In the genomic region with DNA sequence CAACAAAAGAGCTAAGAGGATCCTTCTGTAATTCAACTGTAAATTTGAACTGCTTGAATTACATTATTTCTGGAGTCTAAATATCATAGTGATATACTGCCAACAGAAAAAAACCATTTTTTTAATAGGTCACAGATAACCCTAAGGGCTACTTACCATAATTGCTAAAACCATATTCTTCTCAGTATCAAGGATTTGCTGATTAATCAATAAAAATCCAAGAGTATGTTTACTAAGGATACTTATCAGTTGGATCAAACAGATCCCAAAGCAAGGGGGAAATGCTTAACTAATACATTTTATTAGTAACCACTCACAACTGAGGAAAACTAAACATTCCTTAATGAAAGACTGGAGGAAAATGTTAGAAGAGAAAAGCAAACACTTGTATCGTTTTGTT, we compare ENCODE assay signal across 20 cellular contexts.
DNase-seq lines count a peak whose midpoint lies in the region; ATAC-seq, FAIRE-seq and TF ChIP-seq lines count a peak whose summit lies in the region.
"Had no signal": no experiment of that assay in that cellular context is flagged by ENCODE, and none has a peak within 500 bp of the region (broad histone marks: within the 10 kb centered on the region; RNA-seq: fewer than 3 reads in every experiment).

No MANE protein-coding gene starts in this region.

- H4K20me1 ChIP-seq in IMR-90 (ENCODE audit: insufficient read depth, low read length): no peaks in the 10 kb centered on the region

- no peak for ATAC-seq in activated T-cell treated with anti-CD3 and anti-CD28 coated beads, Interleukin-2, amount 50 U/mL, for 72 hours (replicated peaks in 1 of 2)
- ATAC-seq in A549 (no peak), IMR-90 (ENCODE audit: low read depth) (no peak)
- no peak for ATAC-seq in effector memory CD8-positive, alpha-beta T cell (replicated peaks)
- ATAC-seq: GM23338 had no signal

- no peak overlapping the region for H3K4ac ChIP-seq in IMR-90 (ENCODE audit: low read depth, low read length)

- no peak for DNase-seq in activated T-cell treated with anti-CD3 and anti-CD28 coated beads, Interleukin-2, amount 50 U/mL, for 72 hours
- DNase-seq in activated T-cell treated with anti-CD3 and anti-CD28 coated beads for 4 hours (no peak), A549 (ENCODE audit: low read depth in 1 of 2, low spot score in 1 of 2) (no peak), IMR-90 (no peak), GM19240 (ENCODE audit: insufficient read length, low spot score) (no peak), HK-2 (ENCODE audit: unreplicated experiment) (no peak), ecto neural progenitor cell (ENCODE audit: low spot score) (no peak)
- no peak for DNase-seq in effector memory CD8-positive, alpha-beta T cell
- DNase-seq: AML-193; Caco-2; CD4-positive, alpha-beta T cell; DMS153; DMS79; GDM1; HCEC 1CT had no signal

- H3K4me3 Mint-ChIP-seq in activated T-cell treated with anti-CD3 and anti-CD28 coated beads, Interleukin-2, amount 50 U/mL, for 72 hours: no peak overlapping the region
- no peak overlapping the region for H3K4me3 Mint-ChIP-seq in effector memory CD8-positive, alpha-beta T cell
- H3K4me3 Mint-ChIP-seq: CD4-positive, alpha-beta T cell; GM23338 had no signal

- H4K8ac ChIP-seq in IMR-90 (ENCODE audit: low read depth in 2 of 2, low read length in 2 of 2): no peak overlapping the region

- H3K27ac Mint-ChIP-seq in activated T-cell treated with anti-CD3 and anti-CD28 coated beads, Interleukin-2, amount 50 U/mL, for 72 hours: peak overlapping the region; percentile 66
- peak overlapping the region; percentile 17 to 90 for H3K27ac Mint-ChIP-seq in effector memory CD8-positive, alpha-beta T cell
- H3K27ac Mint-ChIP-seq: CD4-positive, alpha-beta T cell; GM23338 had no signal

- peaks cover 3 to 13% of the 10 kb centered on the region in 2 donors for H3K36me3 Mint-ChIP-seq in activated T-cell treated with anti-CD3 and anti-CD28 coated beads, Interleukin-2, amount 50 U/mL, for 72 hours (ENCODE audit: insufficient read depth in 2 of 2)
- H3K36me3 Mint-ChIP-seq in effector memory CD8-positive, alpha-beta T cell (ENCODE audit: insufficient read depth): peaks cover 77% of the 10 kb centered on the region

- in situ Hi-C loops in IMR-90 (cut with MboI; ENCODE audit: low sequenced_read_pairs): no loop called here

- H3K9me3 ChIP-seq in A549: no peaks in the 10 kb centered on the region
- H3K9me3 ChIP-seq in IMR-90 (ENCODE audit: control insufficient read depth, insufficient read depth, low read length): no peaks in the 10 kb centered on the region
- H3K9me3 ChIP-seq: Caco-2 had no signal

- H4K5ac ChIP-seq in IMR-90 (ENCODE audit: low read depth, low read length): no peak overlapping the region

- H2AK5ac ChIP-seq in IMR-90 (ENCODE audit: low read depth, low read length): no peak overlapping the region

- peaks cover 32% of the 10 kb centered on the region for H3K4me1 Mint-ChIP-seq in activated T-cell treated with anti-CD3 and anti-CD28 coated beads, Interleukin-2, amount 50 U/mL, for 72 hours (ENCODE audit: low read depth)
- H3K4me1 Mint-ChIP-seq in effector memory CD8-positive, alpha-beta T cell (ENCODE audit: low read depth in 2 of 2): peaks cover 14 to 39% of the 10 kb centered on the region in 2 donors

- POLR2A ChIA-PET in A549 (lab: Yijun Ruan, JAX) (no interaction called here), IMR-90 (lab: Charles Lee; ENCODE audit: unreplicated experiment) (no interaction called here)

- no peak overlapping the region for H4K91ac ChIP-seq in IMR-90 (ENCODE audit: insufficient read depth, low read depth, low read length)

- no peak overlapping the region for H3K9ac ChIP-seq in IMR-90 (ENCODE audit: low read depth, low read length)

- H3K56ac ChIP-seq in IMR-90 (ENCODE audit: extremely low read depth, insufficient read depth, low read length): no peak overlapping the region

- BruUV-seq in IMR-90 (replicated peaks; lab: Mats Ljungman, UMichigan): no TSS peak

- no peak for TF ChIP-seq RAD21 in A549 (conservative IDR thresholded peaks at IDR 0.05 in 1 of 2, IDR thresholded peaks at IDR 0.05 in 1 of 2)
- TF ChIP-seq RAD21 in IMR-90 (IDR thresholded peaks at IDR 0.05; ENCODE audit: low read length): no peak

- no peak for TF ChIP-seq CTCF in A549 (IDR thresholded peaks at IDR 0.05)
- TF ChIP-seq CTCF in IMR-90 (conservative IDR thresholded peaks at IDR 0.05; ENCODE audit: low read depth, low read length): no peak

- no peaks in the 10 kb centered on the region for H3K27me3 Mint-ChIP-seq in activated T-cell treated with anti-CD3 and anti-CD28 coated beads, Interleukin-2, amount 50 U/mL, for 72 hours (ENCODE audit: low read depth)
- H3K27me3 Mint-ChIP-seq in effector memory CD8-positive, alpha-beta T cell: no peaks in the 10 kb centered on the region
- H3K27me3 Mint-ChIP-seq: CD4-positive, alpha-beta T cell had no signal

- no peak overlapping the region for H3K4me3 ChIP-seq in A549
- H3K4me3 ChIP-seq in IMR-90 (ENCODE audit: insufficient read depth, low read depth, low read length): no peak overlapping the region
- H3K4me3 ChIP-seq: GM23338 had no signal

- intact Hi-C loops in IMR-90 (cut with micrococcal nuclease): no loop called here

- no peaks in the 10 kb centered on the region for H3K9me3 Mint-ChIP-seq in activated T-cell treated with anti-CD3 and anti-CD28 coated beads, Interleukin-2, amount 50 U/mL, for 72 hours
- no peaks in the 10 kb centered on the region for H3K9me3 Mint-ChIP-seq in effector memory CD8-positive, alpha-beta T cell
- H3K9me3 Mint-ChIP-seq: CD4-positive, alpha-beta T cell; GM23338 had no signal

- peaks cover 21% of the 10 kb centered on the region for H3K36me3 ChIP-seq in IMR-90 (ENCODE audit: control insufficient read depth, insufficient read depth, low read length)

- no peak for TF ChIP-seq EP300 in A549 (IDR thresholded peaks at IDR 0.05)

- CTCF ChIA-PET in A549 (lab: Yijun Ruan, JAX): no interaction called here
- CTCF ChIA-PET in IMR-90 (lab: Yijun Ruan, JAX): interaction anchor here (0.6 kb wide), 2 partner anchors 23 to 243 kb away, joined by 3 read pairs; no protein-coding TSS in a partner anchor

- WGBS in A549 (ENCODE audit: missing lambda C conversion rate): 62% methylated on average over 1 of the region's 1 CpG
- no CpG with 5 or more reads among the region's 1 CpG for WGBS in IMR-90 (ENCODE audit: extremely low coverage in 2 of 2, insufficient read length in 1 of 2), 2 experiments

- H3K23ac ChIP-seq in IMR-90 (ENCODE audit: low read depth, low read length): no peak overlapping the region

- H2AFZ ChIP-seq in IMR-90 (replicated peaks; ENCODE audit: low read length, poor library complexity): no peak overlapping the region
- H2AFZ ChIP-seq: GM23338 had no signal

- H3K27ac ChIP-seq in A549 (no peak overlapping the region), IMR-90 (ENCODE audit: insufficient read depth, low read length) (no peak overlapping the region)
- H3K27ac ChIP-seq: C4-2B had no signal

- no peak overlapping the region for H2BK120ac ChIP-seq in IMR-90 (ENCODE audit: low read depth, low read length)

- H3K4me1 ChIP-seq in A549 (no peaks in the 10 kb centered on the region), IMR-90 (ENCODE audit: control insufficient read depth, insufficient read depth, low read length) (no peaks in the 10 kb centered on the region)
- H3K4me1 ChIP-seq: Caco-2 had no signal

- no peak overlapping the region for H2BK20ac ChIP-seq in IMR-90 (ENCODE audit: low read depth, low read length)

- H2AK9ac ChIP-seq in IMR-90 (replicated peaks; ENCODE audit: low read depth, low read length, poor library complexity): no peak overlapping the region

- 0 out of 2 replicates have a peak, but pooled peaks cover 3% of the 10 kb centered on the region for H3K9me1 ChIP-seq in IMR-90 (ENCODE audit: insufficient read depth, low read length)

- no peak overlapping the region for H3K18ac ChIP-seq in IMR-90 (ENCODE audit: low read depth, low read length)

- no peak overlapping the region for H3K4me2 ChIP-seq in A549
- H3K4me2 ChIP-seq in IMR-90 (ENCODE audit: low read depth, low read length): no peak overlapping the region
- H3K4me2 ChIP-seq: GM23338 had no signal

- FAIRE-seq in A549 (lab: Jason Lieb, UNC): no peak
- FAIRE-seq: A204.1, GM12892, H54 had no signal

- H2BK15ac ChIP-seq in IMR-90 (ENCODE audit: low read depth, low read length): no peak overlapping the region

- no peaks in the 10 kb centered on the region for H3K79me1 ChIP-seq in IMR-90 (ENCODE audit: low read depth in 1 of 2, low read length in 2 of 2)

- H3K14ac ChIP-seq in IMR-90 (replicated peaks; ENCODE audit: low read depth, low read length): no peak overlapping the region

- TF ChIP-seq POLR2A in A549 (IDR thresholded peaks at IDR 0.05; ENCODE audit: low read length) (no peak), IMR-90 (IDR thresholded peaks at IDR 0.05; ENCODE audit: low read depth, low read length) (no peak)

- H3K27me3 ChIP-seq in IMR-90 (ENCODE audit: control insufficient read depth, insufficient read depth, low read length): no peaks in the 10 kb centered on the region

- H2BK5ac ChIP-seq in IMR-90 (ENCODE audit: low read depth, low read length, poor library complexity, severe bottlenecking): no peak overlapping the region

- dilution Hi-C loops in IMR-90 (cut with HindIII; ENCODE audit: low sequenced_read_pairs, unreplicated experiment): no loop called here

TF ChIP-seq in A549, 52 proteins besides CTCF, POLR2A, EP300 and RAD21:
- peak; percentile 83 for TF ChIP-seq MAFK (IDR thresholded peaks at IDR 0.05; ENCODE audit: partially characterized antibody)
- TF ChIP-seq NR3C1 (IDR thresholded peaks at IDR 0.05): no peak
- no peak for TF ChIP-seq KDM5A (IDR thresholded peaks at IDR 0.05)

TF ChIP-seq in IMR-90, 13 proteins besides CTCF, POLR2A, EP300 and RAD21:
- no peak for TF ChIP-seq RCOR1 (IDR thresholded peaks at IDR 0.05; ENCODE audit: insufficient replicate concordance, low read length)
- TF ChIP-seq MAFK (IDR thresholded peaks at IDR 0.05; ENCODE audit: low read depth, low read length): peak; percentile 73
